ENCODE assay signal across 33 cellular contexts in genomic region chr2:1319393-1319792, GRCh38.
"Had no signal": no experiment of that assay in that cellular context is flagged by ENCODE, and none has a peak within 500 bp of the region (broad histone marks: within the 10 kb centered on the region; RNA-seq: fewer than 3 reads in every experiment).

No MANE protein-coding gene starts in this region.

- H3K4me2 ChIP-seq: KMS-11 had no signal

- H3K4me3 ChIP-seq: MG63 had no signal

- DNase-seq: Karpas-422, Kasumi-1, MG63, MM.1S, MV-4-11, NCI-H1048, NCI-H1092, NCI-H1092 treated with DMSO at 0.1 percent for 48 hours, NCI-H1105, NCI-H1105 treated with DMSO at 0.1 percent for 48 hours, NCI-H1417 treated with DMSO at 0.1 percent for 48 hours, NCI-H1436, NCI-H1436 treated with DMSO at 0.1 percent for 48 hours, NCI-H146, NCI-H1694, NCI-H1694 treated with DMSO at 0.1 percent for 48 hours, NCI-H187, NCI-H187 treated with DMSO at 0.1 percent for 48 hours, NCI-H1930, NCI-H2029, NCI-H2029 treated with DMSO at 0.1 percent for 48 hours, NCI-H2081, NCI-H2081 treated with DMSO at 0.1 percent for 48 hours, NCI-H2107, NCI-H2171, NCI-H2171 treated with DMSO at 0.1 percent for 48 hours, NCI-H2227 treated with DMSO at 0.1 percent for 48 hours, NCI-H226, NCI-H345, NCI-H446, NCI-H446 treated with DMSO at 0.1 percent for 48 hours, NCI-H510A had no signal

- H3K27ac ChIP-seq: KMS-11 had no signal

- H3K9me3 ChIP-seq: MG63 had no signal

- H3K36me3 ChIP-seq: MG63 had no signal

- H3K9ac ChIP-seq: KMS-11 had no signal

- H3K27me3 ChIP-seq: MG63 had no signal
